In the genomic region with DNA sequence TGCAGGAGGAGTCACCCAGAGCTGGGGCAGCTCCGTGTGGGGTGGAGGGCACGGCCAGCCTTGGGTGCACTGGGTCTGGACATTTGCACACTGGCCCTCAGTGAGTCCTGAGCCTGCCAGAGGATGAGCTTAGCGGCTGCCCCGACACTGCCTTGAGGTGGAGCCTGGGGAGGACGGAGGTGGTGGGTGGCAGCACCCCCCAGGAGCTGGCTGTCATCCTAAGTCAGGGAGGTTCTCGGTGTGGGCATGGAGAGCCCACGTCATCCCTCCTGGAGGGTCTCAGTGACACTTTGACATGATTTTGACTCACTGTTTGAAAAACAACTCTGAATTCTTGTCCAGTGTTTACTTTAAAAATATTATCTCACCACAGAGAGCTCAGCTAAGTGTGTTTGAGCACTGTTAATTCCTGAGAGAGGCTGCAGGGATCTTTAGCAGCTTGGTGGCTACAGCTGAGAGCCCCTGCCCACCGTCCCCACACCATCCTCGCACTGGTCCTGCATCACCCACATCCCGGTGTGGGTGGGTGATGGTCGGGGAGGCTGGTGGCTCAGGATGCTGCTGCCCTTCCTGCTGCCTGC, we compare ENCODE assay signal across 17 cellular contexts.
DNase-seq lines count a peak whose midpoint lies in the region; ATAC-seq and TF ChIP-seq lines count a peak whose summit lies in the region.
"Had no signal": no experiment of that assay in that cellular context is flagged by ENCODE, and none has a peak within 500 bp of the region (broad histone marks: within the 10 kb centered on the region; RNA-seq: fewer than 3 reads in every experiment).

No MANE protein-coding gene starts in this region.

- no peaks in the 10 kb centered on the region for H3K27me3 ChIP-seq in Caco-2 (replicated peaks; ENCODE audit: control insufficient read depth, insufficient read depth, low read length)
- H3K27me3 ChIP-seq in PC-3 (ENCODE audit: low read length) = no peaks in the 10 kb centered on the region
- H3K27me3 ChIP-seq in fibroblast of lung (ENCODE audit: control insufficient read depth, insufficient read depth, low read length) = no peaks in the 10 kb centered on the region

- H3K4me1 ChIP-seq in Caco-2 (no peaks in the 10 kb centered on the region), PC-3 (ENCODE audit: insufficient read depth, low read length) (peaks cover 20% of the 10 kb centered on the region), fibroblast of lung (ENCODE audit: control insufficient read depth, extremely low read depth, insufficient read depth, low read length) (peaks cover 14% of the 10 kb centered on the region)
- H3K4me1 ChIP-seq: parathyroid adenoma had no signal

- no peaks in the 10 kb centered on the region for H3F3A ChIP-seq in PC-3 (ENCODE audit: low read length, unreplicated experiment)

- peaks cover 1% of the 10 kb centered on the region; the same call in 1 of the 2 replicates for H3K36me3 ChIP-seq in Caco-2 (ENCODE audit: control insufficient read depth, insufficient read depth, low read length)
- peaks cover 3% of the 10 kb centered on the region; the same call in 1 of the 2 replicates for H3K36me3 ChIP-seq in PC-3 (ENCODE audit: low read depth, low read length)
- peaks cover 8% of the 10 kb centered on the region for H3K36me3 ChIP-seq in fibroblast of lung (ENCODE audit: control insufficient read depth, insufficient read depth, low read length)

- TF ChIP-seq CTCF in Caco-2 (IDR thresholded peaks at IDR 0.05; ENCODE audit: insufficient read depth in 1 of 2, low read depth in 1 of 2, low read length in 1 of 2, severe bottlenecking in 1 of 2, unreplicated experiment in 1 of 2) (no peak), PC-3 (conservative IDR thresholded peaks at IDR 0.05; ENCODE audit: low read depth, low read length) (no peak), fibroblast of lung (conservative IDR thresholded peaks at IDR 0.05 in 1 of 2, IDR thresholded peaks at IDR 0.05 in 1 of 2; ENCODE audit: low read depth in 1 of 2, low read length in 2 of 2) (no peak)

- BruUV-seq in Caco-2 (replicated peaks; lab: Mats Ljungman, UMichigan) = no TSS peak
- no TSS peak for BruUV-seq in PC-3 (replicated peaks; lab: Mats Ljungman, UMichigan)

- no peaks in the 10 kb centered on the region for H4K20me1 ChIP-seq in PC-3 (ENCODE audit: low read length)
- no peaks in the 10 kb centered on the region for H4K20me1 ChIP-seq in fibroblast of lung (ENCODE audit: control insufficient read depth, extremely low read depth, insufficient read depth, low read length)

- H3K9me3 ChIP-seq in Caco-2 = no peaks in the 10 kb centered on the region
- H3K9me3 ChIP-seq in PC-3 (ENCODE audit: low read length) = no peaks in the 10 kb centered on the region
- no peaks in the 10 kb centered on the region for H3K9me3 ChIP-seq in fibroblast of lung (ENCODE audit: control insufficient read depth, insufficient read depth, low read depth, low read length)
- H3K9me3 ChIP-seq: SK-N-SH had no signal

- peak overlapping the region; percentile 21 for H3K27ac Mint-ChIP-seq in Caco-2 (ENCODE audit: unreplicated experiment)
- H3K27ac Mint-ChIP-seq: CD8-positive, alpha-beta T cell had no signal

- H3K4me1 Mint-ChIP-seq in Caco-2 (ENCODE audit: low read depth, unreplicated experiment) = no peaks in the 10 kb centered on the region

- H3K79me2 ChIP-seq in PC-3 (ENCODE audit: low read length) (no peaks in the 10 kb centered on the region), fibroblast of lung (ENCODE audit: control insufficient read depth, insufficient read depth, low read length) (no peaks in the 10 kb centered on the region)

- DNase-seq in Caco-2 (peak in 1 of 2 experiments; percentile 32), PC-3 (peak; percentile 43), fibroblast of lung (ENCODE audit: low read depth in 2 of 2) (peak; percentile 61 to 63), posterior vena cava (ENCODE audit: low spot score) (peak; percentile 78), AG08395 (ENCODE audit: low spot score) (no peak), NCI-H82 (lab: John Stamatoyannopoulos, UW) (no peak)
- DNase-seq: activated CD4-positive, CD25-positive, alpha-beta regulatory T cell; activated CD8-positive, alpha-beta memory T cell treated with anti-CD3 and anti-CD28 coated beads, Interleukin-2, amount 50 U/mL, for 48 hours; amniotic stem cell; CD8-positive, alpha-beta T cell; effector memory CD8-positive, alpha-beta T cell; hypothalamus; SK-N-SH; stimulated activated naive B cell treated with anti-CD40 and anti-IgM and Interleukin-4, amounts not matched to agents 10 μg/mL and 1 μg/mL and 100 μg/mL, for 72 hours had no signal

- H3K4me3 ChIP-seq in Caco-2 (ENCODE audit: low read depth, low read length) (no peak overlapping the region), PC-3 (ENCODE audit: low read length) (no peak overlapping the region), fibroblast of lung (replicated peaks in 1 of 4; ENCODE audit: control extremely low read depth in 1 of 4, insufficient read depth in 1 of 4, low read depth in 3 of 4, low read length in 4 of 4) (no peak overlapping the region)

- H3K4me3 Mint-ChIP-seq in Caco-2 (ENCODE audit: unreplicated experiment) = no peak overlapping the region
- H3K4me3 Mint-ChIP-seq: CD8-positive, alpha-beta T cell; effector memory CD8-positive, alpha-beta T cell; stimulated activated naive B cell treated with anti-CD40 and anti-IgM and Interleukin-4, amounts not matched to agents 10 μg/mL and 1 μg/mL and 100 μg/mL, for 72 hours had no signal

- POLR2A ChIA-PET in Caco-2 (lab: Charles Lee) (no interaction called here), PC-3 (lab: Charles Lee; ENCODE audit: unreplicated experiment) (no interaction called here)

- H2AFZ ChIP-seq in PC-3 (ENCODE audit: low read length) (no peak overlapping the region), fibroblast of lung (ENCODE audit: low read length) (no peak overlapping the region)
- H2AFZ ChIP-seq: parathyroid adenoma had no signal

- ATAC-seq in PC-3 (peak; percentile 76), GM18870 (IDR thresholded peaks at IDR 0.05; ENCODE audit: unreplicated experiment) (no peak), GM18505 (IDR thresholded peaks at IDR 0.05; ENCODE audit: unreplicated experiment) (no peak)
- ATAC-seq: CD8-positive, alpha-beta T cell; effector memory CD8-positive, alpha-beta T cell; stimulated activated naive B cell treated with anti-CD40 and anti-IgM and Interleukin-4, amounts not matched to agents 10 μg/mL and 1 μg/mL and 100 μg/mL, for 72 hours had no signal

- CTCF ChIA-PET in Caco-2 (lab: Charles Lee) = no interaction called here
- CTCF ChIA-PET in PC-3 (lab: Charles Lee) = no interaction called here

- intact Hi-C loops in Caco-2 (cut with micrococcal nuclease; ENCODE audit: unreplicated experiment) = no loop called here
- intact Hi-C loops in PC-3 (cut with micrococcal nuclease) = no loop called here
- intact Hi-C loops in posterior vena cava (cut with DNase I) = no loop called here

- no peaks in the 10 kb centered on the region for H3K27me3 Mint-ChIP-seq in Caco-2 (ENCODE audit: insufficient read depth, unreplicated experiment)
- H3K27me3 Mint-ChIP-seq: effector memory CD8-positive, alpha-beta T cell; stimulated activated naive B cell treated with anti-CD40 and anti-IgM and Interleukin-4, amounts not matched to agents 10 μg/mL and 1 μg/mL and 100 μg/mL, for 72 hours had no signal

- H3K36me3 Mint-ChIP-seq in Caco-2 (ENCODE audit: insufficient read depth, unreplicated experiment) = no peaks in the 10 kb centered on the region

- H3K9me2 ChIP-seq in PC-3 (replicated peaks; ENCODE audit: low read length) = no peaks in the 10 kb centered on the region
- H3K9me2 ChIP-seq: SK-N-SH had no signal

- H3K27ac ChIP-seq in PC-3 (ENCODE audit: low read length) (peak overlapping the region; percentile 84), fibroblast of lung (ENCODE audit: insufficient read depth, low read length) (peak overlapping the region; percentile 43)
- H3K27ac ChIP-seq: parathyroid adenoma had no signal

- peak overlapping the region; percentile 28 for H3K4me2 ChIP-seq in PC-3 (ENCODE audit: low read length)
- H3K4me2 ChIP-seq in fibroblast of lung (ENCODE audit: extremely low read depth, insufficient read depth, low read length) = peak overlapping the region; percentile 51
- H3K4me2 ChIP-seq: SK-N-SH had no signal

- H3K9ac ChIP-seq in PC-3 (ENCODE audit: low read length) (peak overlapping the region; percentile 67), fibroblast of lung (ENCODE audit: insufficient read depth, low read length) (peak overlapping the region; percentile 16)
- H3K9ac ChIP-seq: parathyroid adenoma, SK-N-SH had no signal

- TF ChIP-seq POLR2A in GM18505 (IDR thresholded peaks at IDR 0.05; ENCODE audit: borderline replicate concordance, extremely low read depth, insufficient read depth, insufficient read length) = no peak

- no peaks in the 10 kb centered on the region for H3K9me3 Mint-ChIP-seq in Caco-2 (ENCODE audit: unreplicated experiment)
- H3K9me3 Mint-ChIP-seq: CD8-positive, alpha-beta T cell; effector memory CD8-positive, alpha-beta T cell; stimulated activated naive B cell treated with anti-CD40 and anti-IgM and Interleukin-4, amounts not matched to agents 10 μg/mL and 1 μg/mL and 100 μg/mL, for 72 hours had no signal

Comparison
In these comparisons a context has a peak if more than half of its experiments do, and no peak if none do; other contexts are left out.
1. DNase-seq: peak in PC-3 (single experiment), fibroblast of lung (2 of 2) and posterior vena cava (single experiment); none in AG08395 (single experiment) and NCI-H82 (single experiment).